ENCODE assay signal across 16 cellular contexts in the genomic region with DNA sequence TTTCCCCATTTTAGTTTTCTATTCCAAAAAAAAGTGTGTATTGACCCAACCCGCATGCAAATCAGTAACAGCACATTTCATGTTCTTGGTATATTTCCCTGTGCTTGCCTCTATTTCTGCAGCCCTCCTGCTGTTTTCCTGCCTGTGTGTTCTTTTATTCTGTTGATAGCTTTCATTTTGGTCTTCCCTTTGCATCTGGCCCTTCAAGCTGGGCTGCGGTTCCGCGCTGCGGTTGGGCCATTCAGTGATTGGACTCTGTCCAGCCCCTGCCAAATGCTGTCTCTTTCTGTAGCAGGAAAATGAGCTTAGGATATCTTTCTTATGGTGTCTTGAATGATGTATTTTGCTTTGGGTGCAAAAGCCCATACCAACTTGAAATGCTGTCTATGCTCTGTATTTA. TPM values are rescaled to one million over a fixed set of nuclear protein-coding genes. Genes with fewer than 3 reads are reported as not detected.
A peak's percentile ranks its signal among the peaks of the same experiment; 100 is the strongest.
DNase-seq lines count a peak whose midpoint lies in the region; ATAC-seq, FAIRE-seq and TF ChIP-seq lines count a peak whose summit lies in the region.
"Had no signal": no experiment of that assay in that cellular context is flagged by ENCODE, and none has a peak within 500 bp of the region (broad histone marks: within the 10 kb centered on the region; RNA-seq: fewer than 3 reads in every experiment).

No MANE protein-coding gene starts in this region.

- POLR2A ChIA-PET in OCI-LY7 (lab: Charles Lee) = no interaction called here

- H3K36me3 ChIP-seq in WERI-Rb-1 = no peaks in the 10 kb centered on the region
- no peaks in the 10 kb centered on the region for H3K36me3 ChIP-seq in OCI-LY7 (ENCODE audit: insufficient read depth, low read length)

- H3K4me3 ChIP-seq in astrocyte of the cerebellum (ENCODE audit: low read depth, low read length) (no peak overlapping the region), WERI-Rb-1 (ENCODE audit: low read depth, low read length) (no peak overlapping the region), OCI-LY7 (ENCODE audit: low read depth, low read length, poor library complexity, severe bottlenecking) (no peak overlapping the region)

- H4K20me1 ChIP-seq in OCI-LY7 (ENCODE audit: insufficient read depth, low read length) = no peaks in the 10 kb centered on the region

- H3K27ac ChIP-seq in WERI-Rb-1 (no peak overlapping the region), OCI-LY7 (ENCODE audit: low read depth, low read length, poor library complexity, severe bottlenecking) (no peak overlapping the region)

- CTCF ChIA-PET in OCI-LY7 (lab: Charles Lee; ENCODE audit: unreplicated experiment) = no interaction called here

- BruUV-seq in OCI-LY7 (replicated peaks; lab: Mats Ljungman, UMichigan) = no TSS peak

- H3K79me2 ChIP-seq in OCI-LY7 (ENCODE audit: insufficient read depth, low read depth, low read length) = no peaks in the 10 kb centered on the region

- in situ Hi-C loops in astrocyte of the cerebellum (cut with HindIII; ENCODE audit: low sequenced_read_pairs) = loop anchor here (25.0 kb wide), 3 partner anchors 288 to 1138 kb away; no protein-coding TSS in a partner anchor

- no peak for FAIRE-seq in HTR-8/SVneo (lab: Jason Lieb, UNC)

- peak; percentile 45 for DNase-seq in Ammon's horn (ENCODE audit: low spot score)
- peak; percentile 47 for DNase-seq in NCI-H1092 (lab: John Stamatoyannopoulos, UW)
- DNase-seq in astrocyte of the cerebellum (ENCODE audit: low read depth) = peak; percentile 84
- peak; percentile 86 for DNase-seq in myocyte (ENCODE audit: low read depth)
- no peak for DNase-seq in WERI-Rb-1
- no peak for DNase-seq in OCI-LY7 (ENCODE audit: low spot score)
- DNase-seq in HTR-8/SVneo (ENCODE audit: insufficient read length, low spot score) = no peak
- DNase-seq: activated CD8-positive, alpha-beta memory T cell treated with anti-CD3 and anti-CD28 coated beads, Interleukin-2, amount 50 U/mL, for 4 hours; activated naive CD4-positive, alpha-beta T cell treated with anti-CD3 and anti-CD28 coated beads for 36 hours; DND-41; Kasumi-1; left ventricle myocardium superior; NCI-H1694 treated with DMSO at 0.1 percent for 48 hours; T-helper 17 cell had no signal

- H3K9me2 ChIP-seq in OCI-LY7 (ENCODE audit: insufficient read depth, low read length) = no peaks in the 10 kb centered on the region

- H3K27me3 ChIP-seq in WERI-Rb-1 (ENCODE audit: insufficient read depth, low read depth, severe bottlenecking) = no peaks in the 10 kb centered on the region

- H3K4me1 ChIP-seq in OCI-LY7 (ENCODE audit: insufficient read depth, low read length, poor library complexity, severe bottlenecking) = no peaks in the 10 kb centered on the region

- intact Hi-C loops in OCI-LY7 (cut with micrococcal nuclease; ENCODE audit: unreplicated experiment) = no loop called here

- ATAC-seq in GM19467 (IDR thresholded peaks at IDR 0.05; ENCODE audit: unreplicated experiment) = no peak
- ATAC-seq: left ventricle myocardium superior, Right ventricle myocardium inferior, T-helper 17 cell had no signal

- no peak overlapping the region for H2AFZ ChIP-seq in OCI-LY7 (ENCODE audit: low read length)

- H3K9me3 ChIP-seq in WERI-Rb-1 (ENCODE audit: severe bottlenecking) = no peaks in the 10 kb centered on the region
- H3K9me3 ChIP-seq in OCI-LY7 (ENCODE audit: low read length) = no peaks in the 10 kb centered on the region

- TF ChIP-seq CTCF in astrocyte of the cerebellum (IDR thresholded peaks at IDR 0.05; ENCODE audit: low read depth, low read length, missing control alignments) (no peak), WERI-Rb-1 (IDR thresholded peaks at IDR 0.05; ENCODE audit: low read depth, low read length) (no peak), OCI-LY7 (conservative IDR thresholded peaks at IDR 0.05; ENCODE audit: low read length) (no peak)

- no peak overlapping the region for H3K4me2 ChIP-seq in OCI-LY7 (ENCODE audit: low read length)

RNA-seq across cellular contexts. Expression of a gene that starts 49.9 kb away (rescaled TPM):
- total RNA-seq in myocyte (8.7 and 10.0 TPM in 2 replicates), OCI-LY7 (2022) (19.6 and 22.0 TPM in 2 replicates)
- 12.4 TPM for polyA plus RNA-seq in myocyte (2012)
- total RNA-seq in OCI-LY7 (2014; rRNA removed; shearing (Covaris generic)) = 4.8 and 5.0 TPM in 2 replicates

Comparison
In these comparisons a context has a peak if more than half of its experiments do, and no peak if none do; other contexts are left out.
1. DNase-seq: peak in Ammon's horn (single experiment), NCI-H1092 (single experiment), astrocyte of the cerebellum (single experiment) and myocyte (single experiment); none in WERI-Rb-1 (single experiment), OCI-LY7 (single experiment) and HTR-8/SVneo (single experiment).